In the genomic region with DNA sequence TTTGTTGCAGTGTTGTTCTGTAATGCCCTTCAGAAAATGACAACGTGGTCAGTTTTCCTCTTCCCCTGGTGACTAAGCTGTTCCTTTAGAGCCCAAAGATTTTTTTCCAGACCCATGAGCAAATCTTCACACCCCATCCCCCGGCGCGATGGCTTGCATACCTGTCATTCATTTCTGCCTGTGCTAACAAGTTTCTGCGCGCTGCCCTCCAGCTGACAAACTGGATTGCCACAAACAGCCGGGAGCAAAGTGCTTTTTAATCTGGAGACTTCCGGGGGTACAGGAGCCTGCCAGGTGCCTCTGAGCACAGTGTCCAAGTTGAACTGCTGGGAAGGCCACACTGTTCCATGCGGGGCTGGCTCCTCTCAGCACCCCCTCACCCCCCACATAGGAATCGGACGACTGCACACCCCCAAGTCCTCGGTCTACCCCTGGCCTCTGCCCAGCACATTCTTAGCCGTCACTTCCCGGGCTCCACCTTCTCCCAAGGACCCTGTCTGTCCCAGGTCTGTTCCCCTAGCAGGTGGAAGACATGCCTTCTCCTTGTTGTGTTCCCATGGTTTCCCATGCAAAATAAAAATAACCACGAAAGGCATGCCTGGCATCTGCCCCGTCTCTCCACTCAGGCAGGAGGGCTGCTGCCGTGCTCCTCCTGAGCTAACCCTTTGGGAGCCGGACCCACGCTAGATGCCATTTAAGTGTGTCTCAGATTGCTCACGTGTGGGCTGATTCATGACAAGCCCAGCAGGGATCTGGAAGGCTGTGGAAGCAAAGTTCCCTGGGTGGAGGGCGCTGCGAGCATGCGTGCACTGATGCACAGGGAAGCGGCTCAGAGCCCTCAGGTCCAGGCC, we compare ENCODE assay signal across 9 cellular contexts. TPM values are rescaled to one million over a fixed set of nuclear protein-coding genes. Genes with fewer than 3 reads are reported as not detected.
A peak's percentile ranks its signal among the peaks of the same experiment; 100 is the strongest.
DNase-seq lines count a peak whose midpoint lies in the region; ATAC-seq and TF ChIP-seq lines count a peak whose summit lies in the region.
"Had no signal": no experiment of that assay in that cellular context is flagged by ENCODE, and none has a peak within 500 bp of the region (broad histone marks: within the 10 kb centered on the region; RNA-seq: fewer than 3 reads in every experiment).

No MANE protein-coding gene starts in this region.

- H3K36me3 Mint-ChIP-seq in neural progenitor cell: peaks cover 31% of the 10 kb centered on the region
- H3K36me3 Mint-ChIP-seq in CD8-positive, alpha-beta memory T cell: peaks cover 0 to 38% (median 13%) of the 10 kb centered on the region in 3 donors

- no peaks in the 10 kb centered on the region for H3K9me3 ChIP-seq in neural progenitor cell (ENCODE audit: low read depth)
- H3K9me3 ChIP-seq in CD8-positive, alpha-beta memory T cell (ENCODE audit: low read length): no peaks in the 10 kb centered on the region

- DNase-seq in AG04449 (ENCODE audit: low read depth, low spot score) (peak; percentile 42), NCI-H69 (lab: John Stamatoyannopoulos, UW) (peak; percentile 41), fibroblast of gingiva (ENCODE audit: low read depth) (peak; percentile 31), neural progenitor cell (ENCODE audit: low spot score) (no peak)
- DNase-seq in CD8-positive, alpha-beta memory T cell: no peak
- DNase-seq: cerebellar nuclear complex had no signal

- ATAC-seq in HG02610 (IDR thresholded peaks at IDR 0.05; ENCODE audit: unreplicated experiment) (no peak), HG02884 (IDR thresholded peaks at IDR 0.05; ENCODE audit: unreplicated experiment) (no peak), HG03045 (IDR thresholded peaks at IDR 0.05; ENCODE audit: unreplicated experiment) (no peak)

- H3K36me3 ChIP-seq in neural progenitor cell: no peaks in the 10 kb centered on the region
- no peaks in the 10 kb centered on the region for H3K36me3 ChIP-seq in CD8-positive, alpha-beta memory T cell (ENCODE audit: insufficient read depth, low read length)

- H3F3A ChIP-seq in neural progenitor cell (ENCODE audit: low read depth): no peaks in the 10 kb centered on the region

- H2AFZ ChIP-seq in neural progenitor cell (replicated peaks): no peak overlapping the region

- H3K79me2 ChIP-seq in neural progenitor cell (ENCODE audit: low read depth): no peaks in the 10 kb centered on the region

- no peak for TF ChIP-seq CTCF in AG04449 (IDR thresholded peaks at IDR 0.05; ENCODE audit: insufficient read depth, low read length, missing control alignments)
- no peak for TF ChIP-seq CTCF in neural progenitor cell (IDR thresholded peaks at IDR 0.05)

- CTCF ChIA-PET in AG04449 (lab: Yijun Ruan, JAX): no interaction called here
- CTCF ChIA-PET in CD8-positive, alpha-beta memory T cell (lab: Charles Lee): no interaction called here

- H3K4me2 ChIP-seq in neural progenitor cell: no peak overlapping the region

- H3K4me3 ChIP-seq in AG04449 (ENCODE audit: low read depth, low read length) (no peak overlapping the region), neural progenitor cell (no peak overlapping the region)
- H3K4me3 ChIP-seq in CD8-positive, alpha-beta memory T cell (ENCODE audit: low read length): no peak overlapping the region

- no peaks in the 10 kb centered on the region for H4K20me1 ChIP-seq in neural progenitor cell (ENCODE audit: low read depth)

- H3K9me3 Mint-ChIP-seq in neural progenitor cell: no peaks in the 10 kb centered on the region
- no peaks in the 10 kb centered on the region for H3K9me3 Mint-ChIP-seq in CD8-positive, alpha-beta memory T cell

- H3K4me3 Mint-ChIP-seq in neural progenitor cell: peak overlapping the region; percentile 23
- no peak overlapping the region for H3K4me3 Mint-ChIP-seq in CD8-positive, alpha-beta memory T cell

- H3K9ac ChIP-seq in neural progenitor cell: no peak overlapping the region

- H3K27me3 Mint-ChIP-seq in neural progenitor cell (ENCODE audit: insufficient read depth, low read depth): peaks cover 3% of the 10 kb centered on the region
- H3K27me3 Mint-ChIP-seq in CD8-positive, alpha-beta memory T cell: no peaks in the 10 kb centered on the region

- H3K27ac Mint-ChIP-seq in neural progenitor cell: peak overlapping the region; percentile 78
- no peak overlapping the region for H3K27ac Mint-ChIP-seq in CD8-positive, alpha-beta memory T cell

- H3K27me3 ChIP-seq in neural progenitor cell: no peaks in the 10 kb centered on the region
- no peaks in the 10 kb centered on the region for H3K27me3 ChIP-seq in CD8-positive, alpha-beta memory T cell (ENCODE audit: insufficient read depth, low read length, poor library complexity, severe bottlenecking)

- H3K27ac ChIP-seq in neural progenitor cell: no peak overlapping the region
- H3K27ac ChIP-seq in CD8-positive, alpha-beta memory T cell (ENCODE audit: low read depth, low read length): no peak overlapping the region

- peaks cover 11% of the 10 kb centered on the region for H3K4me1 Mint-ChIP-seq in neural progenitor cell
- peaks cover 0 to under 1% (median 0%) of the 10 kb centered on the region in 3 donors for H3K4me1 Mint-ChIP-seq in CD8-positive, alpha-beta memory T cell

- POLR2A ChIA-PET in AG04449 (lab: Yijun Ruan, JAX): no interaction called here
- POLR2A ChIA-PET in CD8-positive, alpha-beta memory T cell (lab: Charles Lee): no interaction called here

- no peaks in the 10 kb centered on the region for H3K4me1 ChIP-seq in neural progenitor cell
- H3K4me1 ChIP-seq in CD8-positive, alpha-beta memory T cell (ENCODE audit: insufficient read depth, low read length): no peaks in the 10 kb centered on the region

RNA-seq across cellular contexts. Expression of a gene that starts 14.1 kb away (rescaled TPM):
- 13.8 and 16.7 TPM in 2 replicates for total RNA-seq in neural progenitor cell (ENCODE audit: low replicate concordance)
- 1 to 10 TPM; 2.7 to 4.6 TPM for total RNA-seq in CD8-positive, alpha-beta memory T cell
- 0.55 TPM for polyA plus RNA-seq in CD8-positive, alpha-beta memory T cell

Comparison
In these comparisons a context has a peak if more than half of its experiments do, and no peak if none do; other contexts are left out.
1. DNase-seq: peak in AG04449 (single experiment), NCI-H69 (single experiment) and fibroblast of gingiva (single experiment); none in neural progenitor cell (single experiment) and CD8-positive, alpha-beta memory T cell (0 of 5).